ENCODE assay signal across 24 cellular contexts in genomic region chr16:1291576-1291974, GRCh38. TPM values are rescaled to one million over a fixed set of nuclear protein-coding genes. Genes with fewer than 3 reads are reported as not detected.
DNase-seq lines count a peak whose midpoint lies in the region; ATAC-seq and TF ChIP-seq lines count a peak whose summit lies in the region.
"Had no signal": no experiment of that assay in that cellular context is flagged by ENCODE, and none has a peak within 500 bp of the region (broad histone marks: within the 10 kb centered on the region; RNA-seq: fewer than 3 reads in every experiment).

No MANE protein-coding gene starts in this region.

- H3K27me3 Mint-ChIP-seq in Caco-2 (ENCODE audit: insufficient read depth, unreplicated experiment) (no peaks in the 10 kb centered on the region), T-helper 17 cell (peaks cover 41% of the 10 kb centered on the region), MCF 10A (ENCODE audit: insufficient read depth, unreplicated experiment) (no peaks in the 10 kb centered on the region)

- H3K4me1 ChIP-seq in Caco-2: peaks cover 37% of the 10 kb centered on the region
- H3K4me1 ChIP-seq in mucosa of descending colon (ENCODE audit: low read depth): no peaks in the 10 kb centered on the region
- H3K4me1 ChIP-seq: pancreas, Peyer's patch had no signal

- H3K4me3 ChIP-seq in Caco-2 (ENCODE audit: low read depth, low read length): no peak overlapping the region
- H3K4me3 ChIP-seq in mucosa of descending colon: no peak overlapping the region
- H3K4me3 ChIP-seq: esophagus muscularis mucosa, left ventricle myocardium inferior, pancreas, Peyer's patch, stomach had no signal

- intact Hi-C loops in Caco-2 (cut with micrococcal nuclease; ENCODE audit: unreplicated experiment): no loop called here
- intact Hi-C loops in mucosa of descending colon (cut with DNase I, micrococcal nuclease): no loop called here
- intact Hi-C loops in MCF 10A (cut with micrococcal nuclease): no loop called here

- peaks cover 11% of the 10 kb centered on the region for H3K36me3 Mint-ChIP-seq in Caco-2 (ENCODE audit: insufficient read depth, unreplicated experiment)
- H3K36me3 Mint-ChIP-seq in T-helper 17 cell (ENCODE audit: low read depth): no peaks in the 10 kb centered on the region
- no peaks in the 10 kb centered on the region for H3K36me3 Mint-ChIP-seq in MCF 10A (ENCODE audit: insufficient read depth, unreplicated experiment)

- H3K9me3 ChIP-seq in Caco-2 (no peaks in the 10 kb centered on the region), mucosa of descending colon (no peaks in the 10 kb centered on the region), T-helper 17 cell (ENCODE audit: control insufficient read depth, low read length, poor library complexity, severe bottlenecking) (no peaks in the 10 kb centered on the region)
- H3K9me3 ChIP-seq: esophagus muscularis mucosa, left ventricle myocardium inferior, pancreas, Peyer's patch, stomach had no signal

- CTCF ChIA-PET in Caco-2 (lab: Charles Lee): no interaction called here
- CTCF ChIA-PET in MCF 10A (lab: Yijun Ruan, JAX): no interaction called here

- no TSS peak for BruUV-seq in Caco-2 (replicated peaks; lab: Mats Ljungman, UMichigan)
- BruUV-seq in MCF 10A (replicated peaks; lab: Mats Ljungman, UMichigan): no TSS peak

- no peak for TF ChIP-seq CTCF in Caco-2 (IDR thresholded peaks at IDR 0.05; ENCODE audit: insufficient read depth in 1 of 2, low read depth in 1 of 2, low read length in 1 of 2, severe bottlenecking in 1 of 2, unreplicated experiment in 1 of 2)
- TF ChIP-seq CTCF in mucosa of descending colon (IDR thresholded peaks at IDR 0.05): no peak
- TF ChIP-seq CTCF in MCF 10A (IDR thresholded peaks at IDR 0.05; ENCODE audit: unreplicated experiment): no peak

- H3K9me3 Mint-ChIP-seq in Caco-2 (ENCODE audit: unreplicated experiment) (no peaks in the 10 kb centered on the region), MCF 10A (ENCODE audit: unreplicated experiment) (no peaks in the 10 kb centered on the region)
- H3K9me3 Mint-ChIP-seq: activated CD4-positive, alpha-beta T cell treated with anti-CD3 and anti-CD28 coated beads, Interleukin-2, amount 10 ng/mL, durations not matched to agents 7 days and 5 days; CD8-positive, alpha-beta memory T cell had no signal

- H3K27ac Mint-ChIP-seq in Caco-2 (ENCODE audit: unreplicated experiment): peak overlapping the region; percentile 39
- no peak overlapping the region for H3K27ac Mint-ChIP-seq in T-helper 17 cell
- H3K27ac Mint-ChIP-seq in MCF 10A (ENCODE audit: low read depth, unreplicated experiment): no peak overlapping the region
- H3K27ac Mint-ChIP-seq: activated CD4-positive, alpha-beta T cell treated with anti-CD3 and anti-CD28 coated beads, Interleukin-2, amount 10 ng/mL, durations not matched to agents 7 days and 5 days; CD8-positive, alpha-beta memory T cell had no signal

- H3K27me3 ChIP-seq in Caco-2 (replicated peaks; ENCODE audit: control insufficient read depth, insufficient read depth, low read length): no peaks in the 10 kb centered on the region

- peak; percentile 23 for ATAC-seq in mucosa of descending colon
- no peak for ATAC-seq in T-helper 17 cell
- no peak for ATAC-seq in GM21529 (IDR thresholded peaks at IDR 0.05; ENCODE audit: unreplicated experiment)
- ATAC-seq: pancreas had no signal

- POLR2A ChIA-PET in Caco-2 (lab: Charles Lee): interaction anchor here (0.6 kb wide), 1 partner anchor 320 kb away, joined by 7 read pairs; no protein-coding TSS in a partner anchor
- POLR2A ChIA-PET in MCF 10A (lab: Yijun Ruan, JAX): interaction anchor here (0.7 kb wide), 1 partner anchor 247 kb away, joined by 3 read pairs; no protein-coding TSS in a partner anchor

- no peak overlapping the region for H3K4me3 Mint-ChIP-seq in Caco-2 (ENCODE audit: unreplicated experiment)
- no peak overlapping the region for H3K4me3 Mint-ChIP-seq in T-helper 17 cell
- H3K4me3 Mint-ChIP-seq in MCF 10A (ENCODE audit: unreplicated experiment): no peak overlapping the region
- H3K4me3 Mint-ChIP-seq: activated CD4-positive, alpha-beta T cell treated with anti-CD3 and anti-CD28 coated beads, Interleukin-2, amount 10 ng/mL, durations not matched to agents 7 days and 5 days had no signal

- no peaks in the 10 kb centered on the region for H3K36me3 ChIP-seq in Caco-2 (ENCODE audit: control insufficient read depth, insufficient read depth, low read length)
- H3K36me3 ChIP-seq in mucosa of descending colon (ENCODE audit: low read depth): no peaks in the 10 kb centered on the region
- H3K36me3 ChIP-seq: esophagus muscularis mucosa, left ventricle myocardium inferior, pancreas, Peyer's patch, stomach had no signal

- DNase-seq in Caco-2 (no peak), NCI-H1105 treated with DMSO at 0.1 percent for 48 hours (lab: John Stamatoyannopoulos, UW) (peak; percentile 68), NCI-H748 treated with DMSO at 0.1 percent for 48 hours (lab: John Stamatoyannopoulos, UW) (peak; percentile 33), mucosa of descending colon (no peak), T-helper 17 cell (no peak), MCF 10A (ENCODE audit: unreplicated experiment) (no peak), NCI-H82 (lab: John Stamatoyannopoulos, UW) (no peak)
- DNase-seq: activated CD4-positive, alpha-beta T cell treated with anti-CD3 and anti-CD28 coated beads, Interleukin-2, amount 10 ng/mL, durations not matched to agents 7 days and 5 days; activated naive CD4-positive, alpha-beta T cell treated with Interleukin-2 at 50 U/mL for 16 hours; CD8-positive, alpha-beta memory T cell; effector CD8-positive, alpha-beta T cell; KG1; left ventricle myocardium inferior; NCI-H1048; NCI-H774; Peyer's patch; stimulated activated CD4-positive, alpha-beta T cell treated with anti-CD3 and anti-CD28 coated beads, Interleukin-1b, Interleukin-23, amount 100 ng/mL, for 48 hours; stomach had no signal

- peaks cover 19% of the 10 kb centered on the region for H3K4me1 Mint-ChIP-seq in Caco-2 (ENCODE audit: low read depth, unreplicated experiment)
- H3K4me1 Mint-ChIP-seq in T-helper 17 cell: no peaks in the 10 kb centered on the region
- peaks cover under 1% of the 10 kb centered on the region for H3K4me1 Mint-ChIP-seq in MCF 10A (ENCODE audit: insufficient read depth, unreplicated experiment)
- H3K4me1 Mint-ChIP-seq: activated CD4-positive, alpha-beta T cell treated with anti-CD3 and anti-CD28 coated beads, Interleukin-2, amount 10 ng/mL, durations not matched to agents 7 days and 5 days had no signal

RNA-seq across cellular contexts. Expression of gene UBE2I, which starts 17.9 kb away (rescaled TPM):
- total RNA-seq in Caco-2 (2022) (178 and 199 TPM in 2 replicates), mucosa of descending colon (100 to 1,000 TPM in 1 of 3 donors, 10 to 100 TPM in 2; 79.8 to 101 (median 96.9) TPM), T-helper 17 cell (100 to 1,000 TPM; 233 to 249 TPM), MCF 10A (2022) (163 and 172 TPM in 2 replicates)

RNA-seq across cellular contexts. Expression of gene TPSD1, which starts 35.7 kb away (rescaled TPM):
- total RNA-seq in Caco-2 (2022) (not detected in 2 replicates), mucosa of descending colon (1 to 10 TPM in 1 of 3 donors, under 1 TPM in 2; 0.35 to 4.3 (median 0.58) TPM), T-helper 17 cell (not detected), MCF 10A (2022) (not detected in 2 replicates)
- total RNA-seq: activated CD4-positive, alpha-beta T cell treated with anti-CD3 and anti-CD28 coated beads, Interleukin-2, amount 10 ng/mL, durations not matched to agents 7 days and 5 days; astrocyte; CD8-positive, alpha-beta memory T cell; cerebellum; glomerular endothelial cell; left ventricle myocardium inferior had no signal

RNA-seq across cellular contexts. Expression of gene BAIAP3, which starts 41.9 kb away (rescaled TPM):
- 4.2 and 5.0 TPM in 2 replicates for total RNA-seq in Caco-2 (2022)
- 10 to 100 TPM in 1 of 3 donors, 1 to 10 TPM in 2; 5.6 to 14.6 (median 5.7) TPM for total RNA-seq in mucosa of descending colon
- 10 to 100 TPM; 11.8 to 20.0 TPM for total RNA-seq in T-helper 17 cell
- total RNA-seq in MCF 10A (2022): 0.49 and 0.75 TPM in 2 replicates

RNA-seq across cellular contexts. Expression of gene TPSAB1, which starts 51.1 kb away (rescaled TPM):
- total RNA-seq in Caco-2 (2022) (not detected in 2 replicates), mucosa of descending colon (10 to 100 TPM in 2 of 3 donors, 1 to 10 TPM in 1; 7.8 to 51.7 (median 46.2) TPM), T-helper 17 cell (not detected), MCF 10A (2022) (not detected in 2 replicates)
- total RNA-seq: activated CD4-positive, alpha-beta T cell treated with anti-CD3 and anti-CD28 coated beads, Interleukin-2, amount 10 ng/mL, durations not matched to agents 7 days and 5 days; astrocyte; CD8-positive, alpha-beta memory T cell; glomerular endothelial cell had no signal

Comparison
In these comparisons a context has a peak if more than half of its experiments do, and no peak if none do; other contexts are left out.
1. DNase-seq: peak in NCI-H1105 treated with DMSO at 0.1 percent for 48 hours (single experiment) and NCI-H748 treated with DMSO at 0.1 percent for 48 hours (single experiment); none in Caco-2 (0 of 2), mucosa of descending colon (0 of 3), T-helper 17 cell (0 of 3), MCF 10A (single experiment) and NCI-H82 (single experiment).